2 cellular contexts compared by ENCODE assay signal in genomic region chr4:82629238-82630000, GRCh38.
TF ChIP-seq lines count a peak whose summit lies in the region.

No MANE protein-coding gene starts in this region.

TF ChIP-seq in endothelial cell of umbilical vein, 7 proteins besides CTCF, POLR2A, EP300 and RAD21 (continued from another document):
- TF ChIP-seq GATA2 (IDR thresholded peaks at IDR 0.05; ENCODE audit: insufficient read depth, insufficient read length, low read depth, low read length), result no peak

TF ChIP-seq in HepG2, 621 proteins besides CTCF, POLR2A, EP300 and RAD21 (continued from another document):
- TF ChIP-seq ZNF281 (CRISPR knock-in tag; IDR thresholded peaks at IDR 0.05; ENCODE audit: borderline replicate concordance), result no peak
TF ChIP-seq in HepG2: peak in this region for 0.
